Comparison of ENCODE assay signal across 11 cellular contexts in genomic region chr1:63266857-63267256, GRCh38. TPM values are rescaled to one million over a fixed set of nuclear protein-coding genes. Genes with fewer than 3 reads are reported as not detected.
"Had no signal": no experiment of that assay in that cellular context is flagged by ENCODE, and none has a peak within 500 bp of the region (broad histone marks: within the 10 kb centered on the region; RNA-seq: fewer than 3 reads in every experiment).

No MANE protein-coding gene starts in this region.

- H3K27ac Mint-ChIP-seq: GM23338, H9, HFFc6 had no signal

- H3K4me3 ChIP-seq: GM23248, GM23338, HAP-1 had no signal

- H2AFZ ChIP-seq: GM23248, GM23338 had no signal

- H3K9me3 Mint-ChIP-seq: GM23338, H9 had no signal

- H3K4me2 ChIP-seq: GM23338 had no signal

- H3K4me3 Mint-ChIP-seq: GM23338, H9, HFFc6 had no signal

- DNase-seq: GM23248, GOT3, H7, H9, HCEC 1CT, HFFc6 had no signal

- H3K9me3 ChIP-seq: HAP-1 had no signal

- FAIRE-seq: H1, H54 had no signal

- H3K27ac ChIP-seq: GM23248 had no signal

- H3K36me3 ChIP-seq: HAP-1 had no signal

- ATAC-seq: GM23338, HCT116 had no signal

- H3K9ac ChIP-seq: GM23248 had no signal

RNA-seq across cellular contexts. Expression of gene FOXD3, which starts 55.5 kb away (rescaled TPM):
- total RNA-seq: GM23248, HFFc6 had no signal
- polyA plus RNA-seq: GM23248 had no signal
